Comparison of ENCODE assay signal across 20 cellular contexts in genomic region chr11:63942803-63943202, GRCh38. TPM values are rescaled to one million over a fixed set of nuclear protein-coding genes. Genes with fewer than 3 reads are reported as not detected.
DNase-seq lines count a peak whose midpoint lies in the region; ATAC-seq, FAIRE-seq and TF ChIP-seq lines count a peak whose summit lies in the region.
"Had no signal": no experiment of that assay in that cellular context is flagged by ENCODE, and none has a peak within 500 bp of the region (broad histone marks: within the 10 kb centered on the region; RNA-seq: fewer than 3 reads in every experiment).

No MANE protein-coding gene starts in this region.

- H3K4me1 Mint-ChIP-seq in neural crest cell: peaks cover 38% of the 10 kb centered on the region

- no peak overlapping the region for H2AFZ ChIP-seq in H1 (ENCODE audit: low read length)
- H2AFZ ChIP-seq: GM23248 had no signal

- no peak for TF ChIP-seq POLR2A in H1 (IDR thresholded peaks at IDR 0.05; ENCODE audit: control extremely low read depth in 1 of 2, low read depth in 2 of 2, low read length in 2 of 2)

- H4K20me1 ChIP-seq in BLaER1 treated with 17β-estradiol and CSF1 and Interleukin-3, amounts not matched to agents 10 nM and 100 nM: peaks cover 24 to 58% (median 42%) of the 10 kb centered on the region in 11 experiments; a peak in 19 of 22 replicates
- H4K20me1 ChIP-seq in H1 (replicated peaks in 1 of 2; ENCODE audit: control insufficient read depth in 1 of 2, insufficient read depth in 2 of 2, low read length in 2 of 2): peaks cover 8 to 15% of the 10 kb centered on the region in 2 experiments

- POLR2A ChIA-PET in H1 (lab: Charles Lee; ENCODE audit: partially characterized antibody): interaction anchor here (0.9 to 2.5 kb wide), 4 partner anchors 23 to 178 kb away, joined by 3 to 9 read pairs (median 4); partner anchors contain the start of gene ZFTA

- no peak overlapping the region for H3K4ac ChIP-seq in H1 (replicated peaks; ENCODE audit: insufficient read length, low read depth, low read length)

- H4K91ac ChIP-seq in H1 (replicated peaks; ENCODE audit: insufficient read length, low read length): no peak overlapping the region

- no peak overlapping the region for H3K27ac Mint-ChIP-seq in neural crest cell (ENCODE audit: unreplicated experiment)
- H3K27ac Mint-ChIP-seq: CD14-positive monocyte; CD4-positive, alpha-beta memory T cell had no signal

- H3K9me3 ChIP-seq in BLaER1 treated with 17β-estradiol and CSF1 and Interleukin-3, amounts not matched to agents 10 nM and 100 nM (replicated peaks in 1 of 11): no peaks in the 10 kb centered on the region
- H3K9me3 ChIP-seq in H1 (ENCODE audit: insufficient read depth in 2 of 2, low read depth in 1 of 2, low read length in 1 of 2): no peaks in the 10 kb centered on the region
- H3K9me3 ChIP-seq in small intestine (ENCODE audit: control insufficient read depth, low read depth): no peaks in the 10 kb centered on the region
- H3K9me3 ChIP-seq: BE2C had no signal

- no peak overlapping the region for H3K14ac ChIP-seq in H1 (ENCODE audit: insufficient read length)

- H3K27me3 Mint-ChIP-seq in neural crest cell (ENCODE audit: low read depth): no peaks in the 10 kb centered on the region
- H3K27me3 Mint-ChIP-seq: CD4-positive, alpha-beta memory T cell had no signal

- H3K79me1 ChIP-seq in H1 (ENCODE audit: low read depth, low read length): peaks cover 3% of the 10 kb centered on the region; the same call in 1 of the 2 replicates

- no peak overlapping the region for H3K23ac ChIP-seq in H1 (ENCODE audit: insufficient read length)

- H3K27ac ChIP-seq in BLaER1 treated with 17β-estradiol and CSF1 and Interleukin-3, amounts not matched to agents 10 nM and 100 nM: peak overlapping the region in 1 of 11 experiments; percentile 29; a peak in 2 of 22 replicates
- no peak overlapping the region for H3K27ac ChIP-seq in H1 (ENCODE audit: low read depth, low read length)
- H3K27ac ChIP-seq in small intestine (ENCODE audit: low read depth in 1 of 2, low read length in 1 of 2): peak overlapping the region; percentile 30 to 79
- H3K27ac ChIP-seq: GM23248 had no signal

- TF ChIP-seq RAD21 in H1 (IDR thresholded peaks at IDR 0.05 in 1 of 2, conservative IDR thresholded peaks at IDR 0.05 in 1 of 2; ENCODE audit: low read depth in 2 of 2, low read length in 2 of 2): no peak

- H2BK20ac ChIP-seq in H1 (ENCODE audit: low read length): no peak overlapping the region

- H2AK5ac ChIP-seq in H1 (ENCODE audit: low read depth, low read length): no peak overlapping the region

- H3K27me3 ChIP-seq in BLaER1 treated with 17β-estradiol and CSF1 and Interleukin-3, amounts not matched to agents 10 nM and 100 nM: no peaks in the 10 kb centered on the region
- H3K27me3 ChIP-seq in H1 (replicated peaks in 1 of 4; ENCODE audit: control insufficient read depth in 3 of 4, extremely low read depth in 1 of 4, insufficient read depth in 3 of 4, low read length in 3 of 4) (no peaks in the 10 kb centered on the region), small intestine (ENCODE audit: control insufficient read depth in 2 of 2, insufficient read depth in 2 of 2, low read length in 2 of 2) (no peaks in the 10 kb centered on the region)
- H3K27me3 ChIP-seq: BE2C had no signal

- H3K9ac ChIP-seq in BLaER1 treated with 17β-estradiol and CSF1 and Interleukin-3, amounts not matched to agents 10 nM and 100 nM: peak overlapping the region; percentile 5 to 89 (median 37); a peak in 14 of 22 replicates
- no peak overlapping the region for H3K9ac ChIP-seq in H1 (replicated peaks in 1 of 4; ENCODE audit: extremely low read depth in 1 of 4, low read depth in 3 of 4, low read length in 3 of 4)
- H3K9ac ChIP-seq: GM23248 had no signal

- no peak overlapping the region for H4K8ac ChIP-seq in H1 (ENCODE audit: extremely low read depth, insufficient read depth, low read length)

- no peak overlapping the region for H3K4me3 ChIP-seq in BLaER1 treated with 17β-estradiol and CSF1 and Interleukin-3, amounts not matched to agents 10 nM and 100 nM
- no peak overlapping the region for H3K4me3 ChIP-seq in H1 (ENCODE audit: extremely low read depth in 1 of 4, insufficient read depth in 2 of 4, low read depth in 3 of 4, low read length in 4 of 4)
- H3K4me3 ChIP-seq in small intestine (ENCODE audit: low read depth in 1 of 2, low read length in 2 of 2): no peak overlapping the region
- H3K4me3 ChIP-seq: GM23248 had no signal

- no peak overlapping the region for H4K5ac ChIP-seq in H1 (ENCODE audit: insufficient read length, low read depth, low read length)

- WGBS in H1 (ENCODE audit: extremely low coverage in 1 of 2, insufficient coverage in 1 of 2, insufficient read length in 1 of 2, insufficient replicate concordance in 2 of 2, low coverage in 1 of 2, low lambda C conversion rate in 2 of 2, missing lambda C conversion rate in 1 of 2), 2 experiments: 84% methylated on average over 3 of the region's 3 CpGs; no CpG with 5 or more reads in 1 of the 2 experiments
- WGBS in small intestine, 3 donors: 52 to 75% (median 59%) methylated on average over 3 of the region's 3 CpGs

- peaks cover 12% of the 10 kb centered on the region for H3K23me2 ChIP-seq in H1 (ENCODE audit: low read depth, low read length)

- TF ChIP-seq EP300 in H1 (IDR thresholded peaks at IDR 0.05; ENCODE audit: borderline replicate concordance in 1 of 2, low read depth in 2 of 2, low read length in 2 of 2): no peak

- no peak overlapping the region for H3K18ac ChIP-seq in H1 (ENCODE audit: extremely low read depth, low read length)

- no peak overlapping the region for H2BK120ac ChIP-seq in H1 (replicated peaks; ENCODE audit: low read depth, low read length)

- H3K9me3 Mint-ChIP-seq in neural crest cell: no peaks in the 10 kb centered on the region
- H3K9me3 Mint-ChIP-seq: CD14-positive monocyte had no signal

- H2BK5ac ChIP-seq in H1 (ENCODE audit: low read depth, low read length): no peak overlapping the region

- no peaks in the 10 kb centered on the region for H3K36me3 Mint-ChIP-seq in neural crest cell (ENCODE audit: low read depth)

- TF ChIP-seq CTCF in H1 (IDR thresholded peaks at IDR 0.05; ENCODE audit: control extremely low read depth in 1 of 3, insufficient read depth in 1 of 3, low read depth in 1 of 3, low read length in 3 of 3): no peak
- no peak for TF ChIP-seq CTCF in neural crest cell (conservative IDR thresholded peaks at IDR 0.05)

- peak overlapping the region in 7 of 11 experiments; percentile 2 to 98 (median 17); a peak in 4 of 22 replicates for H3K4me2 ChIP-seq in BLaER1 treated with 17β-estradiol and CSF1 and Interleukin-3, amounts not matched to agents 10 nM and 100 nM
- no peak overlapping the region for H3K4me2 ChIP-seq in H1 (ENCODE audit: insufficient read depth in 1 of 2, low read depth in 2 of 2, low read length in 2 of 2)

- no peak overlapping the region for H3K56ac ChIP-seq in H1 (replicated peaks; ENCODE audit: insufficient read length, low read depth, low read length)

- 0 out of 2 replicates have a peak overlapping the region, but pooled peaks have one; percentile 50 for H2BK12ac ChIP-seq in H1 (ENCODE audit: low read depth, low read length)

- ATAC-seq in HG02938 (IDR thresholded peaks at IDR 0.05; ENCODE audit: unreplicated experiment): no peak
- ATAC-seq in HG02571 (IDR thresholded peaks at IDR 0.05; ENCODE audit: unreplicated experiment): no peak

- H3K4me1 ChIP-seq in BLaER1 treated with 17β-estradiol and CSF1 and Interleukin-3, amounts not matched to agents 10 nM and 100 nM: peaks cover 56 to 69% (median 63%) of the 10 kb centered on the region in 10 experiments
- H3K4me1 ChIP-seq in H1 (replicated peaks in 1 of 4; ENCODE audit: control insufficient read depth in 3 of 4, insufficient read depth in 4 of 4, low read length in 3 of 4): no peaks in the 10 kb centered on the region; a peak in 2 of 7 replicates
- H3K4me1 ChIP-seq in small intestine (ENCODE audit: control insufficient read depth in 2 of 2, insufficient read depth in 1 of 2, low read depth in 1 of 2, low read length in 1 of 2): peaks cover 0 to 15% of the 10 kb centered on the region in 2 donors

- no peak for DNase-seq in H1 (ENCODE audit: low read depth in 1 of 2, low spot score in 2 of 2)
- DNase-seq in neural crest cell (ENCODE audit: low read depth, low spot score): no peak
- peak; percentile 91 for DNase-seq in small intestine
- no peak for DNase-seq in iPS-NIHi7 (ENCODE audit: extremely low spot score)
- DNase-seq in DMS53 (lab: John Stamatoyannopoulos, UW): no peak
- DNase-seq: ACHN; BE2C; Calu3; CD4-positive, alpha-beta memory T cell; DND-41; EL; GM23248; HCEC 1CT; KG1 had no signal

- H3K79me2 ChIP-seq in H1 (ENCODE audit: control insufficient read depth in 1 of 2, insufficient read depth in 2 of 2, low read length in 2 of 2): peaks cover 4 to 52% of the 10 kb centered on the region in 2 experiments

- peaks cover 16 to 56% (median 32%) of the 10 kb centered on the region in 11 experiments for H3K36me3 ChIP-seq in BLaER1 treated with 17β-estradiol and CSF1 and Interleukin-3, amounts not matched to agents 10 nM and 100 nM
- H3K36me3 ChIP-seq in H1 (ENCODE audit: control insufficient read depth in 2 of 4, insufficient read depth in 4 of 4, low read length in 3 of 4): peaks cover 6 to 14% (median 10%) of the 10 kb centered on the region in 4 experiments; a peak in 6 of 8 replicates
- H3K36me3 ChIP-seq in small intestine (ENCODE audit: control insufficient read depth in 2 of 2, insufficient read depth in 2 of 2, low read length in 2 of 2): peaks cover 0 to 2% of the 10 kb centered on the region in 2 donors

- peak overlapping the region; percentile 19 for H3K4me3 Mint-ChIP-seq in neural crest cell
- H3K4me3 Mint-ChIP-seq: CD14-positive monocyte; CD4-positive, alpha-beta memory T cell had no signal

- FAIRE-seq in H1 (lab: Jason Lieb, UNC) (no peak), small intestine (lab: Jason Lieb, UNC) (no peak)
- FAIRE-seq: GM12891, H54 had no signal

- H2BK15ac ChIP-seq in H1 (ENCODE audit: low read length): no peak overlapping the region

- CTCF ChIA-PET in H1 (lab: Charles Lee; ENCODE audit: partially characterized antibody): interaction anchor here (0.6 to 6.3 kb wide), 8 partner anchors 8 to 206 kb away, joined by 3 to 51 read pairs (median 3); partner anchors contain the start of gene RCOR2

RNA-seq across cellular contexts. Expression of gene NAA40, which starts 4.0 kb away (rescaled TPM):
- total RNA-seq in H1 (2021; fragmentation: NEBNext Ultra II Directional; extraction: Animal tissue kit (Norgen Biotek cat#: 25700)): 31.1 and 34.1 TPM in 2 replicates
- polyA plus RNA-seq in H1 (2011; rRNA removed) (20.0 and 23.7 TPM in 2 replicates), small intestine (10 to 100 TPM; 13.1 to 36.2 (median 16.5) TPM)
- polyA plus RNA-seq in H1 (2011; cell fraction: cytosol; rRNA removed): 27.8 TPM
- 43.0 TPM for polyA plus RNA-seq in H1 (2011; cell fraction: nucleus; rRNA removed)
- polyA plus RNA-seq in H1 (2012, experiment 1 of 2): 24.6 to 30.7 TPM (median 25.7 TPM) in 4 replicates
- polyA plus RNA-seq in H1 (2012, experiment 2 of 2): 18.0 TPM
- polyA plus RNA-seq in H1 (2013, experiment 1 of 2): 14.5 TPM
- polyA plus RNA-seq in H1 (2013, experiment 2 of 2): 13.6 TPM
- polyA minus RNA-seq in H1 (2011; rRNA and poly(A)+ RNA removed): 20.8 and 23.4 TPM in 2 replicates
- polyA minus RNA-seq in H1 (2011; cell fraction: cytosol; rRNA and poly(A)+ RNA removed): 10.6 TPM
- 20.5 TPM for polyA minus RNA-seq in H1 (2011; cell fraction: nucleus; rRNA and poly(A)+ RNA removed)
- 64.5 and 71.2 TPM in 2 replicates for total RNA-seq in neural crest cell

RNA-seq across cellular contexts. Expression of gene RCOR2, which starts 25.8 kb away (rescaled TPM):
- 78.0 and 80.1 TPM in 2 replicates for total RNA-seq in H1 (2021; fragmentation: NEBNext Ultra II Directional; extraction: Animal tissue kit (Norgen Biotek cat#: 25700))
- 54.6 and 75.9 TPM in 2 replicates for polyA plus RNA-seq in H1 (2011; rRNA removed)
- polyA plus RNA-seq in H1 (2011; cell fraction: cytosol; rRNA removed): 67.2 TPM
- 110 TPM for polyA plus RNA-seq in H1 (2011; cell fraction: nucleus; rRNA removed)
- polyA plus RNA-seq in H1 (2012, experiment 1 of 2): 55.1 to 84.2 TPM (median 78.1 TPM) in 4 replicates
- polyA plus RNA-seq in H1 (2012, experiment 2 of 2): 64.1 TPM
- 47.1 TPM for polyA plus RNA-seq in H1 (2013, experiment 1 of 2)
- polyA plus RNA-seq in H1 (2013, experiment 2 of 2): 41.5 TPM
- polyA minus RNA-seq in H1 (2011; rRNA and poly(A)+ RNA removed): 54.5 and 69.3 TPM in 2 replicates
- polyA minus RNA-seq in H1 (2011; cell fraction: cytosol; rRNA and poly(A)+ RNA removed): 50.3 TPM
- 42.1 TPM for polyA minus RNA-seq in H1 (2011; cell fraction: nucleus; rRNA and poly(A)+ RNA removed)
- total RNA-seq in neural crest cell: 107 and 108 TPM in 2 replicates
- polyA plus RNA-seq in small intestine: 1 to 10 TPM in 2 of 3 donors, not detected in 1; 1.3 to 2.1 TPM
- total RNA-seq: CD4-positive, alpha-beta memory T cell had no signal
- polyA plus RNA-seq: CD14-positive monocyte; CD4-positive, alpha-beta memory T cell; GM23248 had no signal

RNA-seq across cellular contexts. Expression of gene COX8A, which starts 31.6 kb away (rescaled TPM):
- 365 and 413 TPM in 2 replicates for total RNA-seq in H1 (2021; fragmentation: NEBNext Ultra II Directional; extraction: Animal tissue kit (Norgen Biotek cat#: 25700))
- polyA plus RNA-seq in H1 (2011; rRNA removed) (1,720 and 2,058 TPM in 2 replicates), small intestine (1,000 to 10,000 TPM; 1,384 to 1,570 (median 1,395) TPM)
- polyA plus RNA-seq in H1 (2011; cell fraction: cytosol; rRNA removed): 801 TPM
- 895 TPM for polyA plus RNA-seq in H1 (2011; cell fraction: nucleus; rRNA removed)
- polyA plus RNA-seq in H1 (2012, experiment 1 of 2): 439 to 800 TPM (median 741 TPM) in 4 replicates
- polyA plus RNA-seq in H1 (2012, experiment 2 of 2): 1,693 TPM
- polyA plus RNA-seq in H1 (2013, experiment 1 of 2): 891 TPM
- polyA plus RNA-seq in H1 (2013, experiment 2 of 2): 816 TPM
- 145 and 160 TPM in 2 replicates for polyA minus RNA-seq in H1 (2011; rRNA and poly(A)+ RNA removed)
- 241 TPM for polyA minus RNA-seq in H1 (2011; cell fraction: cytosol; rRNA and poly(A)+ RNA removed)
- polyA minus RNA-seq in H1 (2011; cell fraction: nucleus; rRNA and poly(A)+ RNA removed): 152 TPM
- total RNA-seq in neural crest cell: 349 and 389 TPM in 2 replicates

RNA-seq across cellular contexts. Expression of gene OTUB1, which starts 43.4 kb away (rescaled TPM):
- total RNA-seq in H1 (2021; fragmentation: NEBNext Ultra II Directional; extraction: Animal tissue kit (Norgen Biotek cat#: 25700)): 110 and 112 TPM in 2 replicates
- polyA plus RNA-seq in H1 (2011; rRNA removed) (274 and 348 TPM in 2 replicates), small intestine (10 to 100 TPM; 76.0 to 93.5 (median 80.2) TPM)
- polyA plus RNA-seq in H1 (2011; cell fraction: cytosol; rRNA removed): 214 TPM
- polyA plus RNA-seq in H1 (2011; cell fraction: nucleus; rRNA removed): 408 TPM
- polyA plus RNA-seq in H1 (2012, experiment 1 of 2): 116 to 162 TPM (median 150 TPM) in 4 replicates
- polyA plus RNA-seq in H1 (2012, experiment 2 of 2): 177 TPM
- 88.3 TPM for polyA plus RNA-seq in H1 (2013, experiment 1 of 2)
- polyA plus RNA-seq in H1 (2013, experiment 2 of 2): 81.7 TPM
- polyA minus RNA-seq in H1 (2011; rRNA and poly(A)+ RNA removed): 105 and 113 TPM in 2 replicates
- 71.3 TPM for polyA minus RNA-seq in H1 (2011; cell fraction: cytosol; rRNA and poly(A)+ RNA removed)
- 57.0 TPM for polyA minus RNA-seq in H1 (2011; cell fraction: nucleus; rRNA and poly(A)+ RNA removed)
- total RNA-seq in neural crest cell: 122 and 124 TPM in 2 replicates

Comparison
In these comparisons a context has a peak if more than half of its experiments do, and no peak if none do; other contexts are left out.
1. H3K4me2 ChIP-seq: peak in BLaER1 treated with 17β-estradiol and CSF1 and Interleukin-3, amounts not matched to agents 10 nM and 100 nM (7 of 11); none in H1 (0 of 2).
2. H3K9ac ChIP-seq: peak in BLaER1 treated with 17β-estradiol and CSF1 and Interleukin-3, amounts not matched to agents 10 nM and 100 nM (11 of 11); none in H1 (0 of 4).